8 cellular contexts compared by ENCODE assay signal in genomic region chr10:87095241-87095945, GRCh38. TPM values are rescaled to one million over a fixed set of nuclear protein-coding genes. Genes with fewer than 3 reads are reported as not detected.
DNase-seq lines count a peak whose midpoint lies in the region; ATAC-seq and TF ChIP-seq lines count a peak whose summit lies in the region.

No MANE protein-coding gene starts in this region.

- no peak for TF ChIP-seq CTCF in fibroblast of lung (conservative IDR thresholded peaks at IDR 0.05 in 1 of 2, IDR thresholded peaks at IDR 0.05 in 1 of 2; ENCODE audit: low read depth in 1 of 2, low read length in 2 of 2)

- peaks cover 11% of the 10 kb centered on the region; the same call in 1 of the 2 replicates for H3K9me3 ChIP-seq in BLaER1
- H3K9me3 ChIP-seq in fibroblast of lung (ENCODE audit: control insufficient read depth, insufficient read depth, low read depth, low read length) = no peaks in the 10 kb centered on the region

- ATAC-seq in GM19043 (IDR thresholded peaks at IDR 0.05; ENCODE audit: low read depth, unreplicated experiment) (peak; percentile 39), HG03342 (IDR thresholded peaks at IDR 0.05; ENCODE audit: unreplicated experiment) (peak; percentile 51)
- ATAC-seq in natural killer cell treated with Interleukin-12 subunit alpha and Interleukin-12 subunit beta and Interleukin-15 and Interleukin-18, amount 100 ng/mL, for 72 hours = peak; percentile 80 to 82
- peak; percentile 74 for ATAC-seq in stimulated activated naive CD8-positive, alpha-beta T cell treated with anti-CD3 and anti-CD28 coated beads, Interleukin-15, Interleukin-2, amounts not matched to agents 100 U/mL and 50 U/mL, for 24 hours

- H3K4me3 ChIP-seq in BLaER1 (peak overlapping the region; percentile 85), fibroblast of lung (replicated peaks in 1 of 4; ENCODE audit: control extremely low read depth in 1 of 4, insufficient read depth in 1 of 4, low read depth in 3 of 4, low read length in 4 of 4) (peak overlapping the region; percentile 74 to 85 (median 81))

- H3K4me1 ChIP-seq in BLaER1 = peaks cover 49% of the 10 kb centered on the region
- peaks cover 2% of the 10 kb centered on the region for H3K4me1 ChIP-seq in fibroblast of lung (ENCODE audit: control insufficient read depth, extremely low read depth, insufficient read depth, low read length)

- H3K4me2 ChIP-seq in BLaER1 (peak overlapping the region; percentile 86), fibroblast of lung (ENCODE audit: extremely low read depth, insufficient read depth, low read length) (peak overlapping the region; percentile 79)

- peak; percentile 74 for DNase-seq in activated T-helper 1 cell treated with anti-CD3 and anti-CD28 coated beads, Interleukin-12 subunit alpha, Interleukin-12 subunit beta, Interleukin-2, Interleukin-4 antibody, amounts not matched to agents 30 ng/mL and 10 ng/mL and 1 ng/mL, durations not matched to agents 14 hours and 24 hours and 36 hours (ENCODE audit: low spot score)
- DNase-seq in fibroblast of lung (ENCODE audit: low read depth in 2 of 2) = peak; percentile 86 to 89
- DNase-seq in natural killer cell treated with Interleukin-12 subunit alpha and Interleukin-12 subunit beta and Interleukin-15 and Interleukin-18, amount 100 ng/mL, for 72 hours (ENCODE audit: low spot score) = peak; percentile 90
- DNase-seq in stimulated activated naive CD8-positive, alpha-beta T cell treated with anti-CD3 and anti-CD28 coated beads, Interleukin-15, Interleukin-2, amounts not matched to agents 100 U/mL and 50 U/mL, for 24 hours = peak; percentile 82

- peak overlapping the region; percentile 92 for H3K27ac Mint-ChIP-seq in activated T-helper 1 cell treated with anti-CD3 and anti-CD28 coated beads, Interleukin-12 subunit alpha, Interleukin-12 subunit beta, Interleukin-2, Interleukin-4 antibody, amounts not matched to agents 30 ng/mL and 10 ng/mL and 1 ng/mL, durations not matched to agents 14 hours and 24 hours and 36 hours
- H3K27ac Mint-ChIP-seq in natural killer cell treated with Interleukin-12 subunit alpha and Interleukin-12 subunit beta and Interleukin-15 and Interleukin-18, amount 100 ng/mL, for 72 hours = peak overlapping the region; percentile 35 to 53

- peaks cover 24% of the 10 kb centered on the region for H3K36me3 ChIP-seq in BLaER1
- H3K36me3 ChIP-seq in fibroblast of lung (ENCODE audit: control insufficient read depth, insufficient read depth, low read length) = no peaks in the 10 kb centered on the region

- peaks cover 26% of the 10 kb centered on the region for H3K36me3 Mint-ChIP-seq in activated T-helper 1 cell treated with anti-CD3 and anti-CD28 coated beads, Interleukin-12 subunit alpha, Interleukin-12 subunit beta, Interleukin-2, Interleukin-4 antibody, amounts not matched to agents 30 ng/mL and 10 ng/mL and 1 ng/mL, durations not matched to agents 14 hours and 24 hours and 36 hours (ENCODE audit: low read depth)
- H3K36me3 Mint-ChIP-seq in natural killer cell treated with Interleukin-12 subunit alpha and Interleukin-12 subunit beta and Interleukin-15 and Interleukin-18, amount 100 ng/mL, for 72 hours = peaks cover 10% of the 10 kb centered on the region

- H3K27me3 ChIP-seq in BLaER1 (no peaks in the 10 kb centered on the region), fibroblast of lung (ENCODE audit: control insufficient read depth, insufficient read depth, low read length) (no peaks in the 10 kb centered on the region)

- H4K20me1 ChIP-seq in BLaER1 (peaks cover 36% of the 10 kb centered on the region), fibroblast of lung (ENCODE audit: control insufficient read depth, extremely low read depth, insufficient read depth, low read length) (no peaks in the 10 kb centered on the region)

- peak overlapping the region; percentile 89 for H3K9ac ChIP-seq in BLaER1
- H3K9ac ChIP-seq in fibroblast of lung (ENCODE audit: insufficient read depth, low read length) = peak overlapping the region; percentile 83

- peak overlapping the region; percentile 88 for H3K4me3 Mint-ChIP-seq in activated T-helper 1 cell treated with anti-CD3 and anti-CD28 coated beads, Interleukin-12 subunit alpha, Interleukin-12 subunit beta, Interleukin-2, Interleukin-4 antibody, amounts not matched to agents 30 ng/mL and 10 ng/mL and 1 ng/mL, durations not matched to agents 14 hours and 24 hours and 36 hours
- peak overlapping the region; percentile 81 for H3K4me3 Mint-ChIP-seq in natural killer cell treated with Interleukin-12 subunit alpha and Interleukin-12 subunit beta and Interleukin-15 and Interleukin-18, amount 100 ng/mL, for 72 hours

- H3K27me3 Mint-ChIP-seq in activated T-helper 1 cell treated with anti-CD3 and anti-CD28 coated beads, Interleukin-12 subunit alpha, Interleukin-12 subunit beta, Interleukin-2, Interleukin-4 antibody, amounts not matched to agents 30 ng/mL and 10 ng/mL and 1 ng/mL, durations not matched to agents 14 hours and 24 hours and 36 hours (ENCODE audit: insufficient read depth) = no peaks in the 10 kb centered on the region
- H3K27me3 Mint-ChIP-seq in natural killer cell treated with Interleukin-12 subunit alpha and Interleukin-12 subunit beta and Interleukin-15 and Interleukin-18, amount 100 ng/mL, for 72 hours = no peaks in the 10 kb centered on the region

- H3K79me2 ChIP-seq in fibroblast of lung (ENCODE audit: control insufficient read depth, insufficient read depth, low read length) = peaks cover 65% of the 10 kb centered on the region

- H3K9me3 Mint-ChIP-seq in activated T-helper 1 cell treated with anti-CD3 and anti-CD28 coated beads, Interleukin-12 subunit alpha, Interleukin-12 subunit beta, Interleukin-2, Interleukin-4 antibody, amounts not matched to agents 30 ng/mL and 10 ng/mL and 1 ng/mL, durations not matched to agents 14 hours and 24 hours and 36 hours = no peaks in the 10 kb centered on the region
- H3K9me3 Mint-ChIP-seq in natural killer cell treated with Interleukin-12 subunit alpha and Interleukin-12 subunit beta and Interleukin-15 and Interleukin-18, amount 100 ng/mL, for 72 hours = no peaks in the 10 kb centered on the region

- intact Hi-C loops in activated T-helper 1 cell treated with anti-CD3 and anti-CD28 coated beads, Interleukin-12 subunit alpha, Interleukin-12 subunit beta, Interleukin-2, Interleukin-4 antibody, amounts not matched to agents 30 ng/mL and 10 ng/mL and 1 ng/mL, durations not matched to agents 14 hours and 24 hours and 36 hours (cut with micrococcal nuclease) = loop anchor here (2.0 to 10.0 kb wide), 7 partner anchors 157 to 1895 kb away; partner anchors contain the start of genes BMPR1A, FAS and MINPP1

- H2AFZ ChIP-seq in fibroblast of lung (ENCODE audit: low read length) = peak overlapping the region; percentile 78

- H3K4me1 Mint-ChIP-seq in activated T-helper 1 cell treated with anti-CD3 and anti-CD28 coated beads, Interleukin-12 subunit alpha, Interleukin-12 subunit beta, Interleukin-2, Interleukin-4 antibody, amounts not matched to agents 30 ng/mL and 10 ng/mL and 1 ng/mL, durations not matched to agents 14 hours and 24 hours and 36 hours (ENCODE audit: low read depth) = peaks cover 40% of the 10 kb centered on the region
- H3K4me1 Mint-ChIP-seq in natural killer cell treated with Interleukin-12 subunit alpha and Interleukin-12 subunit beta and Interleukin-15 and Interleukin-18, amount 100 ng/mL, for 72 hours (ENCODE audit: low read depth in 2 of 2) = peaks cover 26 to 33% of the 10 kb centered on the region in 2 donors

- H3K27ac ChIP-seq in BLaER1 (peak overlapping the region; percentile 90), fibroblast of lung (ENCODE audit: insufficient read depth, low read length) (peak overlapping the region; percentile 94)

TF ChIP-seq in PFSK-1, 5 proteins besides CTCF, POLR2A, EP300 and RAD21 (continues in another document):
- TF ChIP-seq TAF1 (IDR thresholded peaks at IDR 0.05; ENCODE audit: borderline replicate concordance, insufficient read depth, low read length) = peak; percentile 54; the same call in 1 of the 2 replicates
- peak; percentile 41 for TF ChIP-seq FOXP2 (optimal IDR thresholded peaks at IDR 0.05; ENCODE audit: borderline replicate concordance, extremely low read depth, extremely low read length, insufficient read depth)
- TF ChIP-seq POLR2AphosphoS5 (IDR thresholded peaks at IDR 0.05; ENCODE audit: low read depth, low read length) = peak; percentile 48; the same call in 1 of the 2 replicates
- peak; percentile 52; the same call in 1 of the 2 replicates for TF ChIP-seq SIN3A (IDR thresholded peaks at IDR 0.05; ENCODE audit: borderline replicate concordance, insufficient read depth, low read length)

RNA-seq across cellular contexts. Expression of gene SHLD2, which starts 0.4 kb away (rescaled TPM):
- polyA plus RNA-seq in PFSK-1 (2012; ENCODE audit: insufficient read length, low read depth) = 23.9 TPM
- 41.3 and 42.1 TPM in 2 replicates for total RNA-seq in activated T-helper 1 cell treated with anti-CD3 and anti-CD28 coated beads, Interleukin-12 subunit alpha, Interleukin-12 subunit beta, Interleukin-2, Interleukin-4 antibody, amounts not matched to agents 30 ng/mL and 10 ng/mL and 1 ng/mL, durations not matched to agents 14 hours and 24 hours and 36 hours
- total RNA-seq in fibroblast of lung = 21.6 and 26.2 TPM in 2 replicates
- polyA plus RNA-seq in fibroblast of lung = 20.3 and 26.3 TPM in 2 replicates
- 15.1 and 17.7 TPM in 2 replicates for polyA plus RNA-seq in fibroblast of lung (2012)
- 1.1 and 1.6 TPM in 2 replicates for polyA minus RNA-seq in fibroblast of lung (ENCODE audit: low replicate concordance)
- total RNA-seq in natural killer cell treated with Interleukin-12 subunit alpha and Interleukin-12 subunit beta and Interleukin-15 and Interleukin-18, amount 100 ng/mL, for 72 hours = 10 to 100 TPM; 19.2 to 43.3 TPM

RNA-seq across cellular contexts. Expression of gene GLUD1, which starts 0.8 kb away (rescaled TPM):
- 66.7 TPM for polyA plus RNA-seq in PFSK-1 (2012; ENCODE audit: insufficient read length, low read depth)
- total RNA-seq in activated T-helper 1 cell treated with anti-CD3 and anti-CD28 coated beads, Interleukin-12 subunit alpha, Interleukin-12 subunit beta, Interleukin-2, Interleukin-4 antibody, amounts not matched to agents 30 ng/mL and 10 ng/mL and 1 ng/mL, durations not matched to agents 14 hours and 24 hours and 36 hours = 116 and 125 TPM in 2 replicates
- 286 and 327 TPM in 2 replicates for total RNA-seq in fibroblast of lung
- polyA plus RNA-seq in fibroblast of lung = 130 and 146 TPM in 2 replicates
- 96.3 and 131 TPM in 2 replicates for polyA plus RNA-seq in fibroblast of lung (2012)
- 42.3 and 47.0 TPM in 2 replicates for polyA minus RNA-seq in fibroblast of lung (ENCODE audit: low replicate concordance)
- total RNA-seq in natural killer cell treated with Interleukin-12 subunit alpha and Interleukin-12 subunit beta and Interleukin-15 and Interleukin-18, amount 100 ng/mL, for 72 hours = 100 to 1,000 TPM; 111 to 120 TPM

Comparison
In these comparisons a context has a peak if more than half of its experiments do, and no peak if none do; other contexts are left out.
1. Peak in every context shown above with its lines: DNase-seq, ATAC-seq, H3K4me3 ChIP-seq and H3K27ac ChIP-seq.